22 cellular contexts compared by ENCODE assay signal in the genomic region with DNA sequence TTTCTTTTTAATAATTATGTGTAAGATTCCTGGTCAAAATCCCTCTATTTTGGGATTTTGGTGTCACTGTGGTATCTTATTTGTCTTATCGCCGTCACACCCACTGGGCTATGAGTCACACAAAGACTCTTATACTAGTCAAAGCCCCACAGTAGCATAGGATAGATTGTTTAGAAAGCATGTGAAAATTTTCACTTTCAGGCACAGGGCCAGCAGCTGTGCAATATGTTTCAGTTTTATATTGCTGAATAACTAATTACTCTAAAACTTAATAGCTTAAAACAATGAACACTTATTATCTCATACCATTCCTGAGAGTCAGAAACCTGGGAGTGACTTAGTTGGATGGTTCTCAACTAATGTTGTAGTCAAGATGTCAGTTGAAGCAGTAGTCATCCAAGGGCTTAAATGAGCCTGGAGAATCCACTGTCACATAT. TPM values are rescaled to one million over a fixed set of nuclear protein-coding genes. Genes with fewer than 3 reads are reported as not detected.
DNase-seq lines count a peak whose midpoint lies in the region; ATAC-seq, FAIRE-seq and TF ChIP-seq lines count a peak whose summit lies in the region.
"Had no signal": no experiment of that assay in that cellular context is flagged by ENCODE, and none has a peak within 500 bp of the region (broad histone marks: within the 10 kb centered on the region; RNA-seq: fewer than 3 reads in every experiment).

No MANE protein-coding gene starts in this region.

- no peak overlapping the region for H3K4me3 Mint-ChIP-seq in stimulated activated naive CD8-positive, alpha-beta T cell treated with anti-CD3 and anti-CD28 coated beads, Interleukin-15, amount 100 ng/mL, for 72 hours
- H3K4me3 Mint-ChIP-seq: activated naive CD4-positive, alpha-beta T cell treated with anti-CD3 and anti-CD28 coated beads, Interleukin-2, amount 50 U/mL, for 24 hours; immature natural killer cell; neural progenitor cell had no signal

- no peak overlapping the region for H3K4me3 ChIP-seq in epithelial cell of esophagus (ENCODE audit: low read length)
- H3K4me3 ChIP-seq: neural progenitor cell, right atrium auricular region, tibial artery had no signal

- no peaks in the 10 kb centered on the region for H3K4me1 Mint-ChIP-seq in stimulated activated naive CD8-positive, alpha-beta T cell treated with anti-CD3 and anti-CD28 coated beads, Interleukin-15, amount 100 ng/mL, for 72 hours
- H3K4me1 Mint-ChIP-seq: activated naive CD4-positive, alpha-beta T cell treated with anti-CD3 and anti-CD28 coated beads, Interleukin-2, amount 50 U/mL, for 24 hours; immature natural killer cell; neural progenitor cell had no signal

- ATAC-seq in GM21619 (IDR thresholded peaks at IDR 0.05; ENCODE audit: unreplicated experiment): peak; percentile 72
- no peak for ATAC-seq in stimulated activated naive CD8-positive, alpha-beta T cell treated with anti-CD3 and anti-CD28 coated beads, Interleukin-15, amount 100 ng/mL, for 72 hours

- no peak overlapping the region for H3K27ac Mint-ChIP-seq in stimulated activated naive CD8-positive, alpha-beta T cell treated with anti-CD3 and anti-CD28 coated beads, Interleukin-15, amount 100 ng/mL, for 72 hours
- H3K27ac Mint-ChIP-seq: activated naive CD4-positive, alpha-beta T cell treated with anti-CD3 and anti-CD28 coated beads, Interleukin-2, amount 50 U/mL, for 24 hours; immature natural killer cell; neural progenitor cell had no signal

- DNase-seq in AG08395 (ENCODE audit: low spot score): peak; percentile 25
- DNase-seq in M059J (ENCODE audit: low read depth): peak; percentile 22
- peak; percentile 21 for DNase-seq in epithelial cell of esophagus (ENCODE audit: low read depth)
- no peak for DNase-seq in urothelium cell line (ENCODE audit: low spot score)
- DNase-seq in NCI-H345 treated with DMSO at 0.1 percent for 48 hours (lab: John Stamatoyannopoulos, UW; ENCODE audit: unreplicated experiment): no peak
- no peak for DNase-seq in superior temporal gyrus (ENCODE audit: extremely low spot score)
- DNase-seq in stimulated activated naive CD8-positive, alpha-beta T cell treated with anti-CD3 and anti-CD28 coated beads, Interleukin-15, amount 100 ng/mL, for 72 hours: no peak
- DNase-seq: activated CD4-positive, CD25-positive, alpha-beta regulatory T cell; caudate nucleus; GOT3; immature natural killer cell; mesendoderm; NCI-H1694 treated with DMSO at 0.1 percent for 48 hours; NCI-H510A treated with DMSO at 0.1 percent for 48 hours; stimulated activated CD8-positive, alpha-beta memory T cell treated with anti-CD3 and anti-CD28 coated beads, Interleukin-4, amount 100 ng/mL, for 48 hours; tibial artery had no signal

- H3K27me3 Mint-ChIP-seq in stimulated activated naive CD8-positive, alpha-beta T cell treated with anti-CD3 and anti-CD28 coated beads, Interleukin-15, amount 100 ng/mL, for 72 hours: peaks cover 20% of the 10 kb centered on the region

- FAIRE-seq in urothelium cell line (lab: Jason Lieb, UNC): no peak

- no peaks in the 10 kb centered on the region for H3K9me3 Mint-ChIP-seq in stimulated activated naive CD8-positive, alpha-beta T cell treated with anti-CD3 and anti-CD28 coated beads, Interleukin-15, amount 100 ng/mL, for 72 hours
- H3K9me3 Mint-ChIP-seq: activated naive CD4-positive, alpha-beta T cell treated with anti-CD3 and anti-CD28 coated beads, Interleukin-2, amount 50 U/mL, for 24 hours; neural progenitor cell had no signal

- no peak for TF ChIP-seq CTCF in epithelial cell of esophagus (IDR thresholded peaks at IDR 0.05; ENCODE audit: insufficient read depth, low read depth, low read length, missing control alignments)

RNA-seq across cellular contexts. Expression of gene CFAP210, which starts 24.0 kb away (rescaled TPM):
- total RNA-seq in M059J (2014; rRNA removed; shearing (Covaris generic)): not detected in 2 replicates
- total RNA-seq: glomerular endothelial cell, OCI-LY7, right atrium auricular region had no signal

RNA-seq across cellular contexts. Expression of gene PHOSPHO2, which starts 24.0 kb away (rescaled TPM):
- total RNA-seq in M059J (2014; rRNA removed; shearing (Covaris generic)): 3.9 and 5.8 TPM in 2 replicates

Comparison
In these comparisons a context has a peak if more than half of its experiments do, and no peak if none do; other contexts are left out.
1. DNase-seq: peak in AG08395 (single experiment), M059J (single experiment) and epithelial cell of esophagus (single experiment); none in urothelium cell line (single experiment), NCI-H345 treated with DMSO at 0.1 percent for 48 hours (single experiment), superior temporal gyrus (single experiment) and stimulated activated naive CD8-positive, alpha-beta T cell treated with anti-CD3 and anti-CD28 coated beads, Interleukin-15, amount 100 ng/mL, for 72 hours (0 of 2).